ENCODE assay signal across 8 cellular contexts in genomic region chr19:13102416-13102665, GRCh38. TPM values are rescaled to one million over a fixed set of nuclear protein-coding genes. Genes with fewer than 3 reads are reported as not detected.
A peak's percentile ranks its signal among the peaks of the same experiment; 100 is the strongest.
DNase-seq lines count a peak whose midpoint lies in the region; ATAC-seq and TF ChIP-seq lines count a peak whose summit lies in the region.

No MANE protein-coding gene starts in this region.

- H3K4me1 ChIP-seq in testis = peaks cover 22% of the 10 kb centered on the region

- peak overlapping the region; percentile 42 to 51 for H3K4me3 ChIP-seq in testis

- no peak for TF ChIP-seq POLR2A in testis (IDR thresholded peaks at IDR 0.05)

- peaks cover 47% of the 10 kb centered on the region for H3K4me1 Mint-ChIP-seq in activated CD4-positive, alpha-beta T cell treated with anti-CD3 and anti-CD28 coated beads, Interleukin-2, amount 10 ng/mL, durations not matched to agents 7 days and 5 days
- H3K4me1 Mint-ChIP-seq in activated T-helper 17 cell treated with anti-CD3 and anti-CD28 coated beads, Interleukin-2, amount 50 U/mL, for 72 hours = peaks cover 23% of the 10 kb centered on the region

- peaks cover 19% of the 10 kb centered on the region for H3K27me3 Mint-ChIP-seq in activated CD4-positive, alpha-beta T cell treated with anti-CD3 and anti-CD28 coated beads, Interleukin-2, amount 10 ng/mL, durations not matched to agents 7 days and 5 days
- H3K27me3 Mint-ChIP-seq in activated T-helper 17 cell treated with anti-CD3 and anti-CD28 coated beads, Interleukin-2, amount 50 U/mL, for 72 hours = peaks cover 5% of the 10 kb centered on the region

- H3K27ac Mint-ChIP-seq in activated CD4-positive, alpha-beta T cell treated with anti-CD3 and anti-CD28 coated beads, Interleukin-2, amount 10 ng/mL, durations not matched to agents 7 days and 5 days = no peak overlapping the region
- H3K27ac Mint-ChIP-seq in activated T-helper 17 cell treated with anti-CD3 and anti-CD28 coated beads, Interleukin-2, amount 50 U/mL, for 72 hours = no peak overlapping the region

- POLR2A ChIA-PET in activated CD4-positive, alpha-beta T cell treated with anti-CD3 and anti-CD28 coated beads, Interleukin-2, amount 10 ng/mL, durations not matched to agents 7 days and 5 days (lab: Charles Lee) = no interaction called here

- WGBS in testis, 2 donors = 16 to 28% methylated on average over 3 to 4 of the region's 7 CpGs

- H3K4me3 Mint-ChIP-seq in activated CD4-positive, alpha-beta T cell treated with anti-CD3 and anti-CD28 coated beads, Interleukin-2, amount 10 ng/mL, durations not matched to agents 7 days and 5 days = peak overlapping the region; percentile 6
- peak overlapping the region; percentile 63 for H3K4me3 Mint-ChIP-seq in activated T-helper 17 cell treated with anti-CD3 and anti-CD28 coated beads, Interleukin-2, amount 50 U/mL, for 72 hours

- intact Hi-C loops in left colon (cut with DNase I, micrococcal nuclease) = no loop called here
- intact Hi-C loops in testis (cut with DNase I; ENCODE audit: low total_unique reads) = no loop called here

- peaks cover 3% of the 10 kb centered on the region for H3K36me3 Mint-ChIP-seq in activated CD4-positive, alpha-beta T cell treated with anti-CD3 and anti-CD28 coated beads, Interleukin-2, amount 10 ng/mL, durations not matched to agents 7 days and 5 days (ENCODE audit: low read depth)
- H3K36me3 Mint-ChIP-seq in activated T-helper 17 cell treated with anti-CD3 and anti-CD28 coated beads, Interleukin-2, amount 50 U/mL, for 72 hours (ENCODE audit: low read depth) = peaks cover 23% of the 10 kb centered on the region

- H3K9me3 ChIP-seq in testis = no peaks in the 10 kb centered on the region

- peak overlapping the region; percentile 58 to 84 for H3K27ac ChIP-seq in testis

- CTCF ChIA-PET in activated CD4-positive, alpha-beta T cell treated with anti-CD3 and anti-CD28 coated beads, Interleukin-2, amount 10 ng/mL, durations not matched to agents 7 days and 5 days (lab: Charles Lee) = interaction anchor here (0.6 to 2.0 kb wide), 3 partner anchors 9 to 1416 kb away, joined by 3 to 5 read pairs (median 4); partner anchors contain the start of gene DNAJB1

- no peak for ATAC-seq in activated T-helper 17 cell treated with anti-CD3 and anti-CD28 coated beads, Interleukin-2, amount 50 U/mL, for 72 hours (replicated peaks)
- ATAC-seq in left colon (peak; percentile 16), GM21825 (IDR thresholded peaks at IDR 0.05; ENCODE audit: unreplicated experiment) (no peak), GM19035 (IDR thresholded peaks at IDR 0.05; ENCODE audit: unreplicated experiment) (no peak)

- no peak for TF ChIP-seq CTCF in testis (IDR thresholded peaks at IDR 0.05)

- no peaks in the 10 kb centered on the region for H3K9me3 Mint-ChIP-seq in activated CD4-positive, alpha-beta T cell treated with anti-CD3 and anti-CD28 coated beads, Interleukin-2, amount 10 ng/mL, durations not matched to agents 7 days and 5 days
- no peaks in the 10 kb centered on the region for H3K9me3 Mint-ChIP-seq in activated T-helper 17 cell treated with anti-CD3 and anti-CD28 coated beads, Interleukin-2, amount 50 U/mL, for 72 hours

- H3K36me3 ChIP-seq in testis (ENCODE audit: low read depth, missing control alignments) = no peaks in the 10 kb centered on the region

- DNase-seq in activated CD4-positive, alpha-beta T cell treated with anti-CD3 and anti-CD28 coated beads, Interleukin-2, amount 10 ng/mL, durations not matched to agents 7 days and 5 days = no peak
- no peak for DNase-seq in activated CD4-positive, alpha-beta T cell treated with anti-CD3 and anti-CD28 coated beads for 48 hours
- DNase-seq in left colon (no peak), testis (no peak), NCI-H446 treated with DMSO at 0.1 percent for 48 hours (lab: John Stamatoyannopoulos, UW) (no peak)

- H3K27me3 ChIP-seq in testis = no peaks in the 10 kb centered on the region

RNA-seq across cellular contexts. Expression of gene LYL1, which starts 0.3 kb away (rescaled TPM):
- 1 to 10 TPM; 2.3 to 2.5 TPM for total RNA-seq in activated CD4-positive, alpha-beta T cell treated with anti-CD3 and anti-CD28 coated beads, Interleukin-2, amount 10 ng/mL, durations not matched to agents 7 days and 5 days
- 1 to 10 TPM; 1.1 to 1.6 TPM for total RNA-seq in activated T-helper 17 cell treated with anti-CD3 and anti-CD28 coated beads, Interleukin-2, amount 50 U/mL, for 72 hours
- total RNA-seq in left colon = 1 to 10 TPM; 2.0 to 4.5 TPM
- 10 to 100 TPM; 15.9 to 35.8 TPM for total RNA-seq in testis
- 21.9 TPM for polyA plus RNA-seq in testis (ENCODE audit: insufficient read depth, low read depth, low replicate concordance)

RNA-seq across cellular contexts. Expression of gene TRMT1, which starts 14.2 kb away (rescaled TPM):
- 10 to 100 TPM; 44.7 to 58.3 TPM for total RNA-seq in activated CD4-positive, alpha-beta T cell treated with anti-CD3 and anti-CD28 coated beads, Interleukin-2, amount 10 ng/mL, durations not matched to agents 7 days and 5 days
- total RNA-seq in activated T-helper 17 cell treated with anti-CD3 and anti-CD28 coated beads, Interleukin-2, amount 50 U/mL, for 72 hours = 10 to 100 TPM; 66.4 to 83.2 TPM
- total RNA-seq in left colon (10 to 100 TPM; 22.0 to 23.6 TPM), testis (10 to 100 TPM; 44.8 to 50.0 TPM)
- 35.9 TPM for polyA plus RNA-seq in testis (ENCODE audit: insufficient read depth, low read depth, low replicate concordance)

RNA-seq across cellular contexts. Expression of gene NACC1, which starts 15.7 kb away (rescaled TPM):
- 10 to 100 TPM; 57.8 to 63.8 TPM for total RNA-seq in activated CD4-positive, alpha-beta T cell treated with anti-CD3 and anti-CD28 coated beads, Interleukin-2, amount 10 ng/mL, durations not matched to agents 7 days and 5 days
- total RNA-seq in activated T-helper 17 cell treated with anti-CD3 and anti-CD28 coated beads, Interleukin-2, amount 50 U/mL, for 72 hours = 10 to 100 TPM; 70.8 to 80.6 TPM
- total RNA-seq in left colon (10 to 100 TPM; 56.1 to 67.2 TPM), testis (100 to 1,000 TPM in 1 of 2 donors, 10 to 100 TPM in 1; 75.9 to 102 TPM)
- polyA plus RNA-seq in testis (ENCODE audit: insufficient read depth, low read depth, low replicate concordance) = 38.2 TPM

RNA-seq across cellular contexts. Expression of gene STX10, which starts 47.8 kb away (rescaled TPM):
- 10 to 100 TPM; 62.3 to 65.0 TPM for total RNA-seq in activated CD4-positive, alpha-beta T cell treated with anti-CD3 and anti-CD28 coated beads, Interleukin-2, amount 10 ng/mL, durations not matched to agents 7 days and 5 days
- 10 to 100 TPM; 76.4 to 91.3 TPM for total RNA-seq in activated T-helper 17 cell treated with anti-CD3 and anti-CD28 coated beads, Interleukin-2, amount 50 U/mL, for 72 hours
- total RNA-seq in left colon (10 to 100 TPM; 48.0 to 66.0 TPM), testis (10 to 100 TPM; 27.2 to 37.6 TPM)
- polyA plus RNA-seq in testis (ENCODE audit: insufficient read depth, low read depth, low replicate concordance) = 18.1 TPM

RNA-seq across cellular contexts. Expression of gene IER2, which starts 47.9 kb away (rescaled TPM):
- total RNA-seq in activated CD4-positive, alpha-beta T cell treated with anti-CD3 and anti-CD28 coated beads, Interleukin-2, amount 10 ng/mL, durations not matched to agents 7 days and 5 days = 100 to 1,000 TPM; 167 to 188 TPM
- 100 to 1,000 TPM in 1 of 2 donors, 10 to 100 TPM in 1; 85.9 to 140 TPM for total RNA-seq in activated T-helper 17 cell treated with anti-CD3 and anti-CD28 coated beads, Interleukin-2, amount 50 U/mL, for 72 hours
- total RNA-seq in left colon (100 to 1,000 TPM; 116 to 155 TPM), testis (10 to 100 TPM; 18.1 to 29.4 TPM)
- polyA plus RNA-seq in testis (ENCODE audit: insufficient read depth, low read depth, low replicate concordance) = 23.3 TPM
